In the genomic region with DNA sequence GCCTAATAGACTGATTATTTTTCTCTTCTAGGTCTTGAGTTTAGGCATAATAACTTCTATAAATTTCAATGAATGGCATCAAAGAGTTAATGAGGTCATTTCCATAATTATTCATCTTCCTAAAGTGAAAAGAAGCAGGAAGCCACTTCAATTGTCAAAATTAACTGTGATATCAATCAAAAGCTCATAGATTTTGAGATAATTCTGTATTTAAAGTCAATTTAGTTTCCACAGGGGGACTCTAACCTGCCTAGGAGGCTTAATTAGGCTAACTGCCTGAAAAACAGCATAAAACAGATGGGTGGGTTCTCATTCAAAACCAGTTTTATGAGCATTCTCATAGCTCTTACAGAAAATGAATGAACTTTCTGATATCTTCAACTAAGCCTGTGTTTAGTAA, we compare ENCODE assay signal across 25 cellular contexts.
"Had no signal": no experiment of that assay in that cellular context is flagged by ENCODE, and none has a peak within 500 bp of the region (broad histone marks: within the 10 kb centered on the region; RNA-seq: fewer than 3 reads in every experiment).

No MANE protein-coding gene starts in this region.

- H3K9me3 ChIP-seq: adrenal gland, colonic mucosa, Peyer's patch had no signal

- ATAC-seq: activated T-cell treated with anti-CD3 and anti-CD28 coated beads, Interleukin-2, amount 50 U/mL, for 4 hours; T-cell had no signal

- H3K27ac Mint-ChIP-seq: activated B cell treated with CpG ODN at 0.5 μM for 24 hours; activated CD4-positive, alpha-beta memory T cell treated with anti-CD3 and anti-CD28 coated beads for 36 hours; activated CD4-positive, alpha-beta T cell treated with anti-CD3 and anti-CD28 coated beads, Interleukin-2, amount 10 ng/mL, durations not matched to agents 24 days and 14 days; activated naive CD8-positive, alpha-beta T cell treated with anti-CD3 and anti-CD28 coated beads, Interleukin-2, amount 10 ng/mL, durations not matched to agents 7 days and 5 days; T-cell had no signal

- H3K4me3 Mint-ChIP-seq: activated B cell treated with CpG ODN at 0.5 μM for 24 hours; activated CD4-positive, alpha-beta memory T cell treated with anti-CD3 and anti-CD28 coated beads for 36 hours; activated CD4-positive, alpha-beta T cell treated with anti-CD3 and anti-CD28 coated beads, Interleukin-2, amount 10 ng/mL, durations not matched to agents 24 days and 14 days; activated naive CD8-positive, alpha-beta T cell treated with anti-CD3 and anti-CD28 coated beads, Interleukin-2, amount 10 ng/mL, durations not matched to agents 7 days and 5 days; activated T-cell treated with anti-CD3 and anti-CD28 coated beads, Interleukin-2, amount 50 U/mL, for 4 hours; T-cell had no signal

- H3K27ac ChIP-seq: adrenal gland, colonic mucosa, Peyer's patch, RWPE1, SJCRH30 had no signal

- H3K9me3 Mint-ChIP-seq: activated CD4-positive, alpha-beta T cell treated with anti-CD3 and anti-CD28 coated beads, Interleukin-2, amount 10 ng/mL, durations not matched to agents 24 days and 14 days had no signal

- H3K27me3 ChIP-seq: adrenal gland, colonic mucosa, Peyer's patch, SJCRH30 had no signal

- H3K4me3 ChIP-seq: adrenal gland, colonic mucosa, Peyer's patch, SJCRH30 had no signal

- H3K27me3 Mint-ChIP-seq: activated B cell treated with CpG ODN at 0.5 μM for 24 hours; activated CD4-positive, alpha-beta memory T cell treated with anti-CD3 and anti-CD28 coated beads for 36 hours; activated CD4-positive, alpha-beta T cell treated with anti-CD3 and anti-CD28 coated beads, Interleukin-2, amount 10 ng/mL, durations not matched to agents 24 days and 14 days; activated naive CD8-positive, alpha-beta T cell treated with anti-CD3 and anti-CD28 coated beads, Interleukin-2, amount 10 ng/mL, durations not matched to agents 7 days and 5 days; T-cell had no signal

- H3K4me1 ChIP-seq: adrenal gland, colonic mucosa, Peyer's patch had no signal

- H3K36me3 ChIP-seq: adrenal gland, colonic mucosa, Peyer's patch, SJCRH30 had no signal

- DNase-seq: activated B cell treated with CpG ODN at 0.5 μM for 24 hours; activated CD4-positive, alpha-beta memory T cell treated with anti-CD3 and anti-CD28 coated beads for 36 hours; activated CD4-positive, alpha-beta T cell treated with anti-CD3 and anti-CD28 coated beads for 1 hour; activated CD4-positive, alpha-beta T cell treated with anti-CD3 and anti-CD28 coated beads, Interleukin-2, amount 10 ng/mL, durations not matched to agents 24 days and 14 days; activated CD8-positive, alpha-beta memory T cell treated with anti-CD3 and anti-CD28 coated beads for 24 hours; activated gamma-delta T cell; activated naive CD4-positive, alpha-beta T cell treated with anti-CD3 and anti-CD28 coated beads, Interleukin-2, amount 50 U/mL, for 16 hours; activated naive CD8-positive, alpha-beta T cell treated with anti-CD3 and anti-CD28 coated beads, Interleukin-2, amount 10 ng/mL, durations not matched to agents 7 days and 5 days; activated T-cell treated with anti-CD3 and anti-CD28 coated beads, Interleukin-2, amount 50 U/mL, for 4 hours; adrenal gland; anterior cingulate cortex; cerebellar nuclear complex; colonic mucosa; NCI-H1092 treated with DMSO at 0.1 percent for 48 hours; NCI-H1436 treated with DMSO at 0.1 percent for 48 hours; NCI-H187; NCI-H2081; NCI-H510A treated with DMSO at 0.1 percent for 48 hours; Peyer's patch; Right ventricle myocardium superior; SJCRH30; T-cell; T-helper 2 cell; T1000 had no signal

- H3K4me1 Mint-ChIP-seq: activated B cell treated with CpG ODN at 0.5 μM for 24 hours; activated CD4-positive, alpha-beta T cell treated with anti-CD3 and anti-CD28 coated beads, Interleukin-2, amount 10 ng/mL, durations not matched to agents 24 days and 14 days; activated naive CD8-positive, alpha-beta T cell treated with anti-CD3 and anti-CD28 coated beads, Interleukin-2, amount 10 ng/mL, durations not matched to agents 7 days and 5 days; T-cell had no signal

- H3K36me3 Mint-ChIP-seq: activated CD4-positive, alpha-beta memory T cell treated with anti-CD3 and anti-CD28 coated beads for 36 hours; activated naive CD8-positive, alpha-beta T cell treated with anti-CD3 and anti-CD28 coated beads, Interleukin-2, amount 10 ng/mL, durations not matched to agents 7 days and 5 days; T-cell had no signal
